ENCODE assay signal across 22 cellular contexts in the genomic region with DNA sequence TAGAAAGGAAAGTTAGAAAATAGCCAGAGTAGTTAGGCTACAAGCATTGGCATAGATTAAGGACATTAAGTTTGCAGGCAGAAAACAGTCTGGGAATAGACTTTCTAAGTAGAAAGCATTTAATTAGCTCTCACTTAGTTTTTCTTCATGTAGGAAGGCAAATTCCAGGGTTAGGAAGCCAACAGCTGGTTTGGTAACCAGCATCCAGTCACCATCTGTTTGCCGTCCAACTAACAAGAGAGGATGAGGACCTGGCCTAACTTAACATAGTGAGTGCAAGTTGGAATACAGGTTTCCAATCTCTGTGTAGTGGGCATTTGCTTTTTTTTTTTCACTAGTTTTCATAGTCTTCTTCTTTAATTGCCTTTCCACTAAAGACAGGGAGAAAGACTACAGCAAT.
"Had no signal": no experiment of that assay in that cellular context is flagged by ENCODE, and none has a peak within 500 bp of the region (broad histone marks: within the 10 kb centered on the region; RNA-seq: fewer than 3 reads in every experiment).

No MANE protein-coding gene starts in this region.

- DNase-seq: activated CD4-positive, alpha-beta T cell treated with anti-CD3 and anti-CD28 coated beads for 4 hours; activated CD4-positive, alpha-beta T cell treated with anti-CD3 and anti-CD28 coated beads, Interleukin-2, amount 50 U/mL, for 4 hours; activated CD8-positive, alpha-beta memory T cell treated with anti-CD3 and anti-CD28 coated beads, Interleukin-2, amount 50 U/mL, for 48 hours; activated CD8-positive, alpha-beta T cell treated with anti-CD3 and anti-CD28 coated beads, Interleukin-2, amount 10 ng/mL, durations not matched to agents 7 days and 5 days; activated naive CD4-positive, alpha-beta T cell treated with anti-CD3 and anti-CD28 coated beads, Interleukin-2, amount 50 U/mL, for 16 hours; activated naive CD8-positive, alpha-beta T cell treated with anti-CD3 and anti-CD28 coated beads, Interleukin-2, amount 10 ng/mL, durations not matched to agents 7 days and 5 days; activated T-cell treated with anti-CD3 and anti-CD28 coated beads, Interleukin-2, amount 50 U/mL, for 1 hour; adrenal gland; cerebellar nuclear complex; KG1; NCI-H1048; NCI-H146; NCI-H2029; NCI-H2107; NCI-H510A treated with DMSO at 0.1 percent for 48 hours; NCI-H774; NK-92 treated with Interleukin-12 subunit alpha and Interleukin-12 subunit beta, amount 100 ng/mL, for 24 hours; PC-3; SHP77; SW 1271 had no signal

- H3K27ac Mint-ChIP-seq: activated CD8-positive, alpha-beta T cell treated with anti-CD3 and anti-CD28 coated beads, Interleukin-2, amount 10 ng/mL, durations not matched to agents 7 days and 5 days; activated naive CD8-positive, alpha-beta T cell treated with anti-CD3 and anti-CD28 coated beads, Interleukin-2, amount 10 ng/mL, durations not matched to agents 7 days and 5 days; T-helper 1 cell treated with Interleukin-12 subunit alpha and Interleukin-12 subunit beta and Interleukin-4 antibody, amounts not matched to agents 30 μg/mL and 1 μg/mL, for 36 hours had no signal

- H3K4me1 ChIP-seq: adrenal gland had no signal

- H3K4me3 ChIP-seq: adrenal gland, SJSA1 had no signal

- H3K4me3 Mint-ChIP-seq: activated CD8-positive, alpha-beta T cell treated with anti-CD3 and anti-CD28 coated beads, Interleukin-2, amount 10 ng/mL, durations not matched to agents 7 days and 5 days; activated naive CD8-positive, alpha-beta T cell treated with anti-CD3 and anti-CD28 coated beads, Interleukin-2, amount 10 ng/mL, durations not matched to agents 7 days and 5 days; T-helper 1 cell treated with Interleukin-12 subunit alpha and Interleukin-12 subunit beta and Interleukin-4 antibody, amounts not matched to agents 30 μg/mL and 1 μg/mL, for 36 hours had no signal

- H3K27ac ChIP-seq: adrenal gland, SJSA1 had no signal

- H3K4me1 Mint-ChIP-seq: activated naive CD8-positive, alpha-beta T cell treated with anti-CD3 and anti-CD28 coated beads, Interleukin-2, amount 10 ng/mL, durations not matched to agents 7 days and 5 days had no signal

- H3K9me3 ChIP-seq: adrenal gland, SJSA1 had no signal

- H3K9me3 Mint-ChIP-seq: activated naive CD8-positive, alpha-beta T cell treated with anti-CD3 and anti-CD28 coated beads, Interleukin-2, amount 10 ng/mL, durations not matched to agents 7 days and 5 days; T-helper 1 cell treated with Interleukin-12 subunit alpha and Interleukin-12 subunit beta and Interleukin-4 antibody, amounts not matched to agents 30 μg/mL and 1 μg/mL, for 36 hours had no signal

- H3K36me3 Mint-ChIP-seq: activated naive CD8-positive, alpha-beta T cell treated with anti-CD3 and anti-CD28 coated beads, Interleukin-2, amount 10 ng/mL, durations not matched to agents 7 days and 5 days had no signal

- H3K27me3 ChIP-seq: SJSA1 had no signal

- H3K36me3 ChIP-seq: adrenal gland, SJSA1 had no signal
